Comparison of ENCODE assay signal across 6 cellular contexts in genomic region chr19:36128392-36128736, GRCh38. TPM values are rescaled to one million over a fixed set of nuclear protein-coding genes. Genes with fewer than 3 reads are reported as not detected.
A peak's percentile ranks its signal among the peaks of the same experiment; 100 is the strongest.
DNase-seq lines count a peak whose midpoint lies in the region; ATAC-seq and TF ChIP-seq lines count a peak whose summit lies in the region.

No MANE protein-coding gene starts in this region.

- H3K4me3 ChIP-seq in OCI-LY3 (ENCODE audit: low read length) (peak overlapping the region; percentile 77), gastroesophageal sphincter (peak overlapping the region; percentile 11 to 48), tibial artery (peak overlapping the region; percentile 46 to 51)

- peak overlapping the region; percentile 92 for H3K4me2 ChIP-seq in OCI-LY3 (ENCODE audit: low read length)

- no peak for TF ChIP-seq CTCF in OCI-LY3 (IDR thresholded peaks at IDR 0.05; ENCODE audit: low read depth, low read length)
- no peak for TF ChIP-seq CTCF in gastroesophageal sphincter (IDR thresholded peaks at IDR 0.05)
- TF ChIP-seq CTCF in tibial artery (IDR thresholded peaks at IDR 0.05), result no peak

- no peak for TF ChIP-seq POLR2A in gastroesophageal sphincter (IDR thresholded peaks at IDR 0.05)

- peak overlapping the region; percentile 77 for H3K9ac ChIP-seq in OCI-LY3 (ENCODE audit: low read length)

- peak overlapping the region; percentile 66 for H3K27ac ChIP-seq in OCI-LY3 (ENCODE audit: low read length)
- H3K27ac ChIP-seq in gastroesophageal sphincter, result peak overlapping the region; percentile 59 to 88 (median 86)
- H3K27ac ChIP-seq in tibial artery, result peak overlapping the region; percentile 74 to 91

- intact Hi-C loops in tibial artery (cut with DNase I; ENCODE audit: low total_unique reads), result loop anchor here (10.0 kb wide), 1 partner anchor 244 kb away; no protein-coding TSS in a partner anchor

- H3K27me3 ChIP-seq in OCI-LY3 (ENCODE audit: low read depth, low read length), result no peaks in the 10 kb centered on the region
- H3K27me3 ChIP-seq in gastroesophageal sphincter, result no peaks in the 10 kb centered on the region
- H3K27me3 ChIP-seq in tibial artery, result no peaks in the 10 kb centered on the region

- H3K4me1 ChIP-seq in OCI-LY3 (ENCODE audit: low read length) (peaks cover 17% of the 10 kb centered on the region; the same call in 1 of the 2 replicates), gastroesophageal sphincter (peaks cover 0 to 21% (median 9%) of the 10 kb centered on the region in 3 donors), tibial artery (peaks cover 0 to 20% (median 10%) of the 10 kb centered on the region in 4 donors)

- H3K9me3 ChIP-seq in OCI-LY3 (ENCODE audit: insufficient read depth, low read length) (no peaks in the 10 kb centered on the region), gastroesophageal sphincter (no peaks in the 10 kb centered on the region), tibial artery (no peaks in the 10 kb centered on the region)

- peak; percentile 11 for ATAC-seq in GM19351 (IDR thresholded peaks at IDR 0.05; ENCODE audit: unreplicated experiment)
- ATAC-seq in gastroesophageal sphincter, result peak; percentile 1

- TF ChIP-seq EP300 in gastroesophageal sphincter (IDR thresholded peaks at IDR 0.05), result no peak

- H2AFZ ChIP-seq in OCI-LY3 (ENCODE audit: low read depth, low read length), result peak overlapping the region; percentile 72

- H3K36me3 ChIP-seq in OCI-LY3 (replicated peaks; ENCODE audit: low read depth, low read length) (peaks cover 11% of the 10 kb centered on the region), gastroesophageal sphincter (peaks cover 0 to 29% of the 10 kb centered on the region in 2 donors), tibial artery (peaks cover 22 to 29% (median 26%) of the 10 kb centered on the region in 3 donors)

- no peaks in the 10 kb centered on the region for H4K20me1 ChIP-seq in OCI-LY3 (ENCODE audit: insufficient read depth, low read length)

- WGBS in gastroesophageal sphincter (ENCODE audit: low coverage in 1 of 2), 2 donors, result 0 to 1% methylated on average over 6 to 8 of the region's 10 CpGs

- DNase-seq in tibial artery (no peak), AG08395 (ENCODE audit: low spot score) (no peak)
- no peak for DNase-seq in activated effector memory CD4-positive, alpha-beta T cell treated with Interleukin-2 at 50 U/mL for 16 hours

- H3K79me2 ChIP-seq in OCI-LY3 (ENCODE audit: low read length), result no peaks in the 10 kb centered on the region

RNA-seq across cellular contexts. Expression of gene CAPNS1, which starts 11.5 kb away (rescaled TPM):
- total RNA-seq in gastroesophageal sphincter, result 100 to 1,000 TPM; 151 to 237 (median 210) TPM

RNA-seq across cellular contexts. Expression of gene TBCB, which starts 13.1 kb away (rescaled TPM):
- 100 to 1,000 TPM; 116 to 248 (median 180) TPM for total RNA-seq in gastroesophageal sphincter

RNA-seq across cellular contexts. Expression of gene POLR2I, which starts 13.7 kb away (rescaled TPM):
- total RNA-seq in gastroesophageal sphincter, result 10 to 100 TPM; 49.3 to 60.2 (median 54.1) TPM

RNA-seq across cellular contexts. Expression of gene OVOL3, which starts 17.4 kb away (rescaled TPM):
- total RNA-seq in gastroesophageal sphincter, result not detected

RNA-seq across cellular contexts. Expression of gene COX7A1, which starts 23.9 kb away (rescaled TPM):
- 10 to 100 TPM; 50.4 to 66.6 (median 61.7) TPM for total RNA-seq in gastroesophageal sphincter
